In genomic region chr10:102745157-102745556, GRCh38 we compare ENCODE assay signal across 1 cellular context.
TF ChIP-seq lines count a peak whose summit lies in the region.

No MANE protein-coding gene starts in this region.

TF ChIP-seq in HepG2, 621 proteins besides CTCF, POLR2A, EP300 and RAD21:
- TF ChIP-seq ZNF75D (CRISPR knock-in tag; IDR thresholded peaks at IDR 0.05; ENCODE audit: borderline replicate concordance): no peak
- TF ChIP-seq GLMP (CRISPR knock-in tag; IDR thresholded peaks at IDR 0.05; ENCODE audit: borderline replicate concordance): no peak
- no peak for TF ChIP-seq KLF9 (CRISPR knock-in tag; IDR thresholded peaks at IDR 0.05; ENCODE audit: low read depth)
TF ChIP-seq in HepG2: peak in this region for 0.
